ENCODE assay signal across 21 cellular contexts in genomic region chr4:154714339-154715040, GRCh38. TPM values are rescaled to one million over a fixed set of nuclear protein-coding genes. Genes with fewer than 3 reads are reported as not detected.
DNase-seq lines count a peak whose midpoint lies in the region; TF ChIP-seq lines count a peak whose summit lies in the region.
"Had no signal": no experiment of that assay in that cellular context is flagged by ENCODE, and none has a peak within 500 bp of the region (broad histone marks: within the 10 kb centered on the region; RNA-seq: fewer than 3 reads in every experiment).

No MANE protein-coding gene starts in this region.

- H3K4me1 ChIP-seq in adipocyte (ENCODE audit: control insufficient read depth, insufficient read depth, low read length) (peaks cover 12% of the 10 kb centered on the region), mesendoderm (ENCODE audit: control insufficient read depth, low read depth, low read length) (peaks cover 4% of the 10 kb centered on the region)
- H3K4me1 ChIP-seq: BLaER1 had no signal

- CTCF ChIA-PET in HEK293T (lab: Yijun Ruan, JAX): no interaction called here

- DNase-seq in HEK293T (ENCODE audit: extremely low spot score): peak; percentile 12
- peak; percentile 12 for DNase-seq in NCI-H226
- DNase-seq in adipocyte (ENCODE audit: low read depth): peak; percentile 19
- DNase-seq in mesendoderm: peak; percentile 78
- no peak for DNase-seq in NCI-H510A treated with DMSO at 0.1 percent for 48 hours (lab: John Stamatoyannopoulos, UW)
- DNase-seq in HCEC 1CT: no peak
- no peak for DNase-seq in T1000 (lab: John Stamatoyannopoulos, UW)
- DNase-seq: ACHN; CD4-positive, alpha-beta T cell; COR-L47; DND-41; MV-4-11; NCI-H1694 treated with DMSO at 0.1 percent for 48 hours; NCI-H510A; NCI-H774; SHP77 treated with DMSO at 0.1 percent for 48 hours; SW 1271 had no signal

- H2BK120ac ChIP-seq in mesendoderm (ENCODE audit: low read depth, low read length): no peak overlapping the region

- WGBS in mesendoderm (ENCODE audit: extremely low coverage, insufficient coverage, low lambda C conversion rate): no CpG with 5 or more reads among the region's 4 CpGs

- H3K9me3 ChIP-seq in adipocyte (ENCODE audit: control insufficient read depth, low read length): no peaks in the 10 kb centered on the region
- H3K9me3 ChIP-seq: BLaER1 had no signal

- POLR2A ChIA-PET in HEK293T (lab: Yijun Ruan, JAX): no interaction called here

- H3K36me3 ChIP-seq in adipocyte (ENCODE audit: control insufficient read depth, insufficient read depth, low read length, severe bottlenecking) (no peaks in the 10 kb centered on the region), mesendoderm (ENCODE audit: control insufficient read depth, insufficient read depth, low read length) (no peaks in the 10 kb centered on the region)
- H3K36me3 ChIP-seq: BLaER1 had no signal

- no peak overlapping the region for H3K4me2 ChIP-seq in mesendoderm (ENCODE audit: low read length)
- H3K4me2 ChIP-seq: BLaER1, GM23338 had no signal

- no peak overlapping the region for H4K5ac ChIP-seq in mesendoderm (ENCODE audit: low read length)

- H3K27ac ChIP-seq in mesendoderm (ENCODE audit: low read depth, low read length): no peak overlapping the region
- H3K27ac ChIP-seq: BLaER1, SK-N-MC had no signal

- H3K79me1 ChIP-seq in mesendoderm (ENCODE audit: low read length): no peaks in the 10 kb centered on the region

- no peak overlapping the region for H3K4ac ChIP-seq in mesendoderm (ENCODE audit: low read depth, low read length)

- no peak overlapping the region for H3K56ac ChIP-seq in mesendoderm (ENCODE audit: low read length)

- H3K27me3 ChIP-seq in adipocyte (replicated peaks; ENCODE audit: control insufficient read depth, insufficient read depth, low read length) (no peaks in the 10 kb centered on the region), mesendoderm (ENCODE audit: insufficient read depth, low read length, poor library complexity) (no peaks in the 10 kb centered on the region)
- H3K27me3 ChIP-seq: BLaER1 had no signal

- H2AK5ac ChIP-seq in mesendoderm (ENCODE audit: low read length): no peak overlapping the region

- H3K18ac ChIP-seq in mesendoderm (ENCODE audit: low read length): no peak overlapping the region

- no peak overlapping the region for H2BK5ac ChIP-seq in mesendoderm (ENCODE audit: low read length)

- no peak overlapping the region for H3K23ac ChIP-seq in mesendoderm (ENCODE audit: low read length)

- H2BK15ac ChIP-seq in mesendoderm (replicated peaks; ENCODE audit: low read depth): no peak overlapping the region

- no peak overlapping the region for H4K8ac ChIP-seq in mesendoderm (ENCODE audit: low read depth, low read length)

- H3K4me3 ChIP-seq in adipocyte (ENCODE audit: low read length) (no peak overlapping the region), mesendoderm (ENCODE audit: low read length) (no peak overlapping the region)
- H3K4me3 ChIP-seq: BLaER1, GM12878, GM23338, SK-N-MC had no signal

- H3K9ac ChIP-seq in adipocyte (ENCODE audit: low read length) (no peak overlapping the region), mesendoderm (ENCODE audit: low read length) (no peak overlapping the region)
- H3K9ac ChIP-seq: BLaER1 had no signal

- H3K79me2 ChIP-seq in mesendoderm (ENCODE audit: control insufficient read depth, insufficient read depth, low read length): no peaks in the 10 kb centered on the region

TF ChIP-seq in HEK293T, 16 proteins besides CTCF, POLR2A, EP300 and RAD21:
- TF ChIP-seq PKNOX1 (IDR thresholded peaks at IDR 0.05) (peak; percentile 15; the same call in 1 of the 2 replicates), FOXK2 (IDR thresholded peaks at IDR 0.05) (no peak), LEF1 (IDR thresholded peaks at IDR 0.05; ENCODE audit: borderline replicate concordance) (no peak), CTBP1 (IDR thresholded peaks at IDR 0.05; ENCODE audit: borderline replicate concordance) (no peak)

RNA-seq across cellular contexts. Expression of gene LRAT, which starts 29.3 kb away (rescaled TPM):
- polyA plus RNA-seq in mesendoderm (2013, experiment 1 of 2): 1.5 TPM
- polyA plus RNA-seq in mesendoderm (2013, experiment 2 of 2): 1.4 TPM

Comparison
In these comparisons a context has a peak if more than half of its experiments do, and no peak if none do; other contexts are left out.
1. DNase-seq: peak in HEK293T (single experiment), NCI-H226 (single experiment), adipocyte (single experiment) and mesendoderm (single experiment); none in NCI-H510A treated with DMSO at 0.1 percent for 48 hours (single experiment), HCEC 1CT (single experiment) and T1000 (single experiment).